In the genomic region with DNA sequence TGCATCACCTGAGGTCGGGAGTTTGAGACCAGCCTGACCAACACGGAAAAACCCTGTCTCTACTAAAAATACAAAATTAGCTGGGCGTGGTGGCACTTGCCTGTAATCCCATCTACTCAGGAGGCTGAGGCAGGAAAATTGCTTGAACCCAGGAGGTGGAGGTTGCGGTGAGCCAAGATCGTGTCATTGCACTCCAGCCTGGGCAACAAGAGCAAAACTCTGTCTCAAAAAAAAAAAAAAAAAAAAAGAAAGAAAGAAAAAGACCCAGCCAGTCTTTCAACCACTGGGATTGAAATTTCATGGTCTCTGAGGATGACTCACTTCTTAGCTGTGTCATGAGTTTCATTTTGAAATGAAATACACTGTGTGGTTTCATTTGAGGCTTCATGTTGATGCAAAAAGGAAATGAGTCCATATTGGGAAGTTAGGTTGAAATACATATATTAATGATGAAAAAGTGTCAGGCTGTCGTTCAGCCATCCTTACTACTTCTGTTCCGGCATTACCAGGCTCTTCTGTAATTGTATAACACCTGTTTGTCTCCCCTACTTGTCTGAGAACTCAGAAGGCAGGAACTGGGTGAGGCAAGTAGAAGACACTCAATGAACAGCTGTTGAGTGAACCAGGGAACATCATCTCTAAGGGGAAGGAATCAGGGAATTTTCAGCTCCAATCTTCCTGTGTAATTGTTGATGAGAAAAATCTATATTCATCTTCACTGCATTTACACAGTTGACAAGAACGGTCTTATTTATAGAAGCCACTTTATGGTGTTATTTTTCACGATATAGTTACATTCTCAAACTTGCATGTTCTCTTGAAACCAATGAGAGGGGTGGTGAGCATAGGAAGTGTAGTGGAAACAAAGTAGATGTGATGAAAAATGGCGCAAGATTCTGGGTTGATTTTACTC, we compare ENCODE assay signal across 8 cellular contexts.
A peak's percentile ranks its signal among the peaks of the same experiment; 100 is the strongest.
DNase-seq lines count a peak whose midpoint lies in the region; ATAC-seq, FAIRE-seq and TF ChIP-seq lines count a peak whose summit lies in the region.

No MANE protein-coding gene starts in this region.

- H3K27me3 Mint-ChIP-seq in T-helper 2 cell treated with Interferon-gamma antibody and Interleukin-4, amounts not matched to agents 5 μg/mL and 100 μg/mL, for 36 hours (ENCODE audit: low read depth), result peaks cover 23% of the 10 kb centered on the region

- peak overlapping the region; percentile 74 for H3K4me3 Mint-ChIP-seq in T-helper 2 cell treated with Interferon-gamma antibody and Interleukin-4, amounts not matched to agents 5 μg/mL and 100 μg/mL, for 36 hours

- H3K4me1 Mint-ChIP-seq in T-helper 2 cell treated with Interferon-gamma antibody and Interleukin-4, amounts not matched to agents 5 μg/mL and 100 μg/mL, for 36 hours (ENCODE audit: low read depth), result peaks cover 25% of the 10 kb centered on the region

- DNase-seq in ELR (ENCODE audit: low read depth) (peak; percentile 96), foreskin keratinocyte (peak; percentile 80 to 92), urothelium cell line (ENCODE audit: low spot score) (peak; percentile 79), NCI-H526 (lab: John Stamatoyannopoulos, UW) (no peak), NCI-H345 treated with DMSO at 0.1 percent for 48 hours (lab: John Stamatoyannopoulos, UW; ENCODE audit: unreplicated experiment) (no peak)
- peak; percentile 35 for DNase-seq in T-helper 2 cell treated with Interferon-gamma antibody and Interleukin-4, amounts not matched to agents 5 μg/mL and 100 μg/mL, for 36 hours (ENCODE audit: low spot score)

- peaks cover 32% of the 10 kb centered on the region for H3K4me1 ChIP-seq in foreskin keratinocyte

- no peaks in the 10 kb centered on the region for H3K36me3 Mint-ChIP-seq in T-helper 2 cell treated with Interferon-gamma antibody and Interleukin-4, amounts not matched to agents 5 μg/mL and 100 μg/mL, for 36 hours (ENCODE audit: low read depth)

- H3K9me3 Mint-ChIP-seq in T-helper 2 cell treated with Interferon-gamma antibody and Interleukin-4, amounts not matched to agents 5 μg/mL and 100 μg/mL, for 36 hours, result no peaks in the 10 kb centered on the region

- H3K27me3 ChIP-seq in foreskin keratinocyte, result no peaks in the 10 kb centered on the region

- no peak for TF ChIP-seq CTCF in foreskin keratinocyte (conservative IDR thresholded peaks at IDR 0.05)

- H3K27ac ChIP-seq in foreskin keratinocyte, result peak overlapping the region; percentile 99

- no peak for FAIRE-seq in urothelium cell line (lab: Jason Lieb, UNC)

- peak overlapping the region; percentile 65 for H3K27ac Mint-ChIP-seq in T-helper 2 cell treated with Interferon-gamma antibody and Interleukin-4, amounts not matched to agents 5 μg/mL and 100 μg/mL, for 36 hours

- ATAC-seq in GM21367 (IDR thresholded peaks at IDR 0.05; ENCODE audit: unreplicated experiment) (peak; percentile 87), HG03521 (IDR thresholded peaks at IDR 0.05; ENCODE audit: unreplicated experiment) (peak; percentile 87), foreskin keratinocyte (peak; percentile 91)

Comparison
In these comparisons a context has a peak if more than half of its experiments do, and no peak if none do; other contexts are left out.
1. DNase-seq: peak in ELR (single experiment), T-helper 2 cell treated with Interferon-gamma antibody and Interleukin-4, amounts not matched to agents 5 μg/mL and 100 μg/mL, for 36 hours (single experiment), foreskin keratinocyte (2 of 2) and urothelium cell line (single experiment); none in NCI-H526 (0 of 2) and NCI-H345 treated with DMSO at 0.1 percent for 48 hours (single experiment).
2. Peak in every context shown above with its lines, with median percentiles within 50 percentile points of each other: ATAC-seq.